ENCODE assay signal across 1 cellular context in genomic region chr3:190119734-190120133, GRCh38.
TF ChIP-seq lines count a peak whose summit lies in the region.

No MANE protein-coding gene starts in this region.

TF ChIP-seq in GM23338, 12 proteins besides CTCF, POLR2A, EP300 and RAD21 (continued from another document):
- no peak for TF ChIP-seq ETS1 (IDR thresholded peaks at IDR 0.05)
- no peak for TF ChIP-seq CREB1 (CRISPR knock-in tag; IDR thresholded peaks at IDR 0.05; ENCODE audit: low read depth)
- TF ChIP-seq NANOG (IDR thresholded peaks at IDR 0.05; ENCODE audit: borderline replicate concordance), result no peak
- TF ChIP-seq ZNF114 (CRISPR knock-in tag; IDR thresholded peaks at IDR 0.05), result no peak
- TF ChIP-seq POLR2AphosphoS5 (IDR thresholded peaks at IDR 0.05; ENCODE audit: low read depth), result no peak
- no peak for TF ChIP-seq JUNB (IDR thresholded peaks at IDR 0.05; ENCODE audit: unreplicated experiment)
- no peak for TF ChIP-seq EZH2phosphoT487 (IDR thresholded peaks at IDR 0.05; ENCODE audit: unreplicated experiment)
